Comparison of ENCODE assay signal across 34 cellular contexts in genomic region chr18:2123077-2123476, GRCh38.
DNase-seq lines count a peak whose midpoint lies in the region; ATAC-seq, FAIRE-seq and TF ChIP-seq lines count a peak whose summit lies in the region.
"Had no signal": no experiment of that assay in that cellular context is flagged by ENCODE, and none has a peak within 500 bp of the region (broad histone marks: within the 10 kb centered on the region; RNA-seq: fewer than 3 reads in every experiment).

No MANE protein-coding gene starts in this region.

- no peak overlapping the region for H3K27ac Mint-ChIP-seq in activated CD4-positive, alpha-beta T cell treated with anti-CD3 and anti-CD28 coated beads, Interleukin-2, amount 10 ng/mL, durations not matched to agents 24 days and 14 days
- H3K27ac Mint-ChIP-seq: B cell; CD14-positive monocyte; CD4-positive, alpha-beta memory T cell; CD4-positive, alpha-beta T cell; CD4-positive, CD25-positive, alpha-beta regulatory T cell; CD8-positive, alpha-beta memory T cell; CD8-positive, alpha-beta T cell had no signal

- POLR2A ChIA-PET in K562 (lab: Yijun Ruan, JAX): no interaction called here

- TF ChIP-seq RAD21 in K562 (CRISPR knock-in tag; conservative IDR thresholded peaks at IDR 0.05 in 1 of 2, IDR thresholded peaks at IDR 0.05 in 1 of 2): no peak

- H3K9me3 ChIP-seq in K562 (replicated peaks; ENCODE audit: control insufficient read depth, insufficient read depth, low read depth, low read length): no peaks in the 10 kb centered on the region
- H3K9me3 ChIP-seq: A549; BE2C; BLaER1; BLaER1 treated with 17β-estradiol and CSF1 and Interleukin-3, amounts not matched to agents 10 nM and 100 nM; Caco-2 had no signal

- in situ Hi-C loops in K562 (cut with MboI): no loop called here

- CTCF ChIA-PET in K562 (lab: Yijun Ruan, JAX; ENCODE audit: low intra/inter-chr PET ratio): no interaction called here

- peaks cover 5% of the 10 kb centered on the region for H3K27me3 Mint-ChIP-seq in activated CD4-positive, alpha-beta T cell treated with anti-CD3 and anti-CD28 coated beads, Interleukin-2, amount 10 ng/mL, durations not matched to agents 24 days and 14 days
- H3K27me3 Mint-ChIP-seq: CD4-positive, alpha-beta T cell had no signal

- no peak for TF ChIP-seq CTCF in D721Med (IDR thresholded peaks at IDR 0.05; ENCODE audit: insufficient read depth, missing control alignments)
- TF ChIP-seq CTCF in K562 (IDR thresholded peaks at IDR 0.05 in 2 of 3, conservative IDR thresholded peaks at IDR 0.05 in 1 of 3; ENCODE audit: insufficient read depth in 2 of 3, low read depth in 1 of 3, low read length in 3 of 3): no peak

- no peak for TF ChIP-seq POLR2A in K562 (conservative IDR thresholded peaks at IDR 0.05)

- no peaks in the 10 kb centered on the region for H3K79me2 ChIP-seq in K562 (ENCODE audit: control insufficient read depth, insufficient read depth, low read length)

- H3K36me3 Mint-ChIP-seq in activated CD4-positive, alpha-beta T cell treated with anti-CD3 and anti-CD28 coated beads, Interleukin-2, amount 10 ng/mL, durations not matched to agents 24 days and 14 days (ENCODE audit: low read depth): no peaks in the 10 kb centered on the region
- H3K36me3 Mint-ChIP-seq: CD14-positive monocyte; CD4-positive, alpha-beta memory T cell; CD4-positive, CD25-positive, alpha-beta regulatory T cell; CD8-positive, alpha-beta memory T cell; CD8-positive, alpha-beta T cell had no signal

- H3K4me3 ChIP-seq in K562: no peak overlapping the region
- H3K4me3 ChIP-seq: A549; BLaER1; BLaER1 treated with 17β-estradiol and CSF1 and Interleukin-3, amounts not matched to agents 10 nM and 100 nM had no signal

- intact Hi-C loops in activated CD4-positive, alpha-beta T cell treated with anti-CD3 and anti-CD28 coated beads, Interleukin-2, amount 10 ng/mL, durations not matched to agents 24 days and 14 days (cut with micrococcal nuclease): no loop called here
- intact Hi-C loops in K562 (cut with micrococcal nuclease): no loop called here

- no peak for ATAC-seq in K562
- ATAC-seq: A549; CD8-positive, alpha-beta T cell had no signal

- WGBS in K562 (ENCODE audit: insufficient coverage, low coverage, missing lambda C conversion rate): 8% methylated on average over 2 of the region's 2 CpGs

- no peaks in the 10 kb centered on the region for H3K9me3 Mint-ChIP-seq in activated CD4-positive, alpha-beta T cell treated with anti-CD3 and anti-CD28 coated beads, Interleukin-2, amount 10 ng/mL, durations not matched to agents 24 days and 14 days
- H3K9me3 Mint-ChIP-seq: CD4-positive, alpha-beta T cell had no signal

- no peaks in the 10 kb centered on the region for H3K4me1 ChIP-seq in K562 (replicated peaks in 1 of 2; ENCODE audit: control insufficient read depth in 2 of 2, insufficient read depth in 2 of 2, low read length in 2 of 2)
- H3K4me1 ChIP-seq: A549; BE2C; BLaER1; BLaER1 treated with 17β-estradiol and CSF1 and Interleukin-3, amounts not matched to agents 10 nM and 100 nM; Caco-2 had no signal

- H3K27me3 ChIP-seq in K562 (ENCODE audit: control insufficient read depth in 2 of 2, insufficient read depth in 2 of 2, low read length in 2 of 2): no peaks in the 10 kb centered on the region; a peak in 1 of 5 replicates
- H3K27me3 ChIP-seq: BE2C; BLaER1; BLaER1 treated with 17β-estradiol and CSF1 and Interleukin-3, amounts not matched to agents 10 nM and 100 nM had no signal

- no peak overlapping the region for H3K4me3 Mint-ChIP-seq in activated CD4-positive, alpha-beta T cell treated with anti-CD3 and anti-CD28 coated beads, Interleukin-2, amount 10 ng/mL, durations not matched to agents 24 days and 14 days
- H3K4me3 Mint-ChIP-seq: B cell; CD14-positive monocyte; CD4-positive, alpha-beta memory T cell; CD4-positive, alpha-beta T cell; CD4-positive, CD25-positive, alpha-beta regulatory T cell; CD8-positive, alpha-beta memory T cell; CD8-positive, alpha-beta T cell had no signal

- H3K4me1 Mint-ChIP-seq in activated CD4-positive, alpha-beta T cell treated with anti-CD3 and anti-CD28 coated beads, Interleukin-2, amount 10 ng/mL, durations not matched to agents 24 days and 14 days: no peaks in the 10 kb centered on the region
- H3K4me1 Mint-ChIP-seq: B cell; CD14-positive monocyte; CD4-positive, alpha-beta memory T cell; CD4-positive, CD25-positive, alpha-beta regulatory T cell; CD8-positive, alpha-beta memory T cell had no signal

- no TSS peak for BruUV-seq in K562 (replicated peaks; lab: Mats Ljungman, UMichigan)

- H3K27ac ChIP-seq in K562 (ENCODE audit: extremely low read depth, low read depth, low read length): no peak overlapping the region
- H3K27ac ChIP-seq: 22Rv1; A549; BLaER1; BLaER1 treated with 17β-estradiol and CSF1 and Interleukin-3, amounts not matched to agents 10 nM and 100 nM; C4-2B had no signal

- no peaks in the 10 kb centered on the region for H4K20me1 ChIP-seq in K562 (replicated peaks; ENCODE audit: control insufficient read depth, insufficient read depth, low read length)
- H4K20me1 ChIP-seq: BLaER1; BLaER1 treated with 17β-estradiol and CSF1 and Interleukin-3, amounts not matched to agents 10 nM and 100 nM had no signal

- FAIRE-seq in D721Med (lab: Jason Lieb, UNC): peak; percentile 63
- no peak for FAIRE-seq in K562 (lab: Jason Lieb, UNC)
- FAIRE-seq: A204.1, A549 had no signal

- H3K36me3 ChIP-seq in K562 (ENCODE audit: control insufficient read depth, insufficient read depth, low read length): no peaks in the 10 kb centered on the region
- H3K36me3 ChIP-seq: BE2C; BLaER1; BLaER1 treated with 17β-estradiol and CSF1 and Interleukin-3, amounts not matched to agents 10 nM and 100 nM had no signal

- no peak overlapping the region for H3K9ac ChIP-seq in K562 (ENCODE audit: insufficient read depth in 1 of 2, low read depth in 2 of 2, low read length in 2 of 2)
- H3K9ac ChIP-seq: BLaER1; BLaER1 treated with 17β-estradiol and CSF1 and Interleukin-3, amounts not matched to agents 10 nM and 100 nM had no signal

- DNase-seq in activated CD4-positive, alpha-beta T cell treated with anti-CD3 and anti-CD28 coated beads, Interleukin-2, amount 10 ng/mL, durations not matched to agents 24 days and 14 days: peak; percentile 4
- no peak for DNase-seq in activated CD4-positive, alpha-beta T cell treated with anti-CD3 and anti-CD28 coated beads for 4 hours
- DNase-seq in D721Med (ENCODE audit: insufficient read length, low spot score): no peak
- no peak for DNase-seq in K562 (ENCODE audit: extremely low read depth in 1 of 4, low spot score in 3 of 4)
- DNase-seq in germinal center (ENCODE audit: low spot score): no peak
- no peak for DNase-seq in SKM-1 treated with dmso at 0.1 percent for 144 hours (lab: John Stamatoyannopoulos, UW; ENCODE audit: unreplicated experiment)
- DNase-seq: 8988T; ACHN; AML-193; BE2C; C1 segment of cervical spinal cord; Caco-2; Calu3; CD4-positive, alpha-beta memory T cell; CD4-positive, alpha-beta T cell; CD4-positive, CD25-positive, alpha-beta regulatory T cell; CD8-positive, alpha-beta memory T cell; CD8-positive, alpha-beta T cell; COR-L47; DMS 273 treated with DMSO at 0.1 percent for 48 hours; DMS153; DMS53; DMS79; DMS79 treated with DMSO at 0.1 percent for 48 hours; DND-41; EL had no signal

- no peaks in the 10 kb centered on the region for H3K9me1 ChIP-seq in K562 (ENCODE audit: control insufficient read depth, insufficient read depth, low read length)

- H2AFZ ChIP-seq in K562 (ENCODE audit: low read depth, low read length): no peak overlapping the region

- no peak overlapping the region for H3K4me2 ChIP-seq in K562 (ENCODE audit: insufficient read depth, low read length)
- H3K4me2 ChIP-seq: A549; BLaER1; BLaER1 treated with 17β-estradiol and CSF1 and Interleukin-3, amounts not matched to agents 10 nM and 100 nM had no signal

- no peak for TF ChIP-seq EP300 in K562 (IDR thresholded peaks at IDR 0.05; ENCODE audit: low read length)

TF ChIP-seq in K562, 482 proteins besides CTCF, POLR2A, EP300 and RAD21:
- TF ChIP-seq CBFA2T2 (conservative IDR thresholded peaks at IDR 0.05) (no peak), CREBBP (IDR thresholded peaks at IDR 0.05; ENCODE audit: low read depth, low read length) (peak; percentile 85), DACH1 (IDR thresholded peaks at IDR 0.05; ENCODE audit: partially characterized antibody) (peak; percentile 61)
